ENCODE assay signal across 8 cellular contexts in the genomic region with DNA sequence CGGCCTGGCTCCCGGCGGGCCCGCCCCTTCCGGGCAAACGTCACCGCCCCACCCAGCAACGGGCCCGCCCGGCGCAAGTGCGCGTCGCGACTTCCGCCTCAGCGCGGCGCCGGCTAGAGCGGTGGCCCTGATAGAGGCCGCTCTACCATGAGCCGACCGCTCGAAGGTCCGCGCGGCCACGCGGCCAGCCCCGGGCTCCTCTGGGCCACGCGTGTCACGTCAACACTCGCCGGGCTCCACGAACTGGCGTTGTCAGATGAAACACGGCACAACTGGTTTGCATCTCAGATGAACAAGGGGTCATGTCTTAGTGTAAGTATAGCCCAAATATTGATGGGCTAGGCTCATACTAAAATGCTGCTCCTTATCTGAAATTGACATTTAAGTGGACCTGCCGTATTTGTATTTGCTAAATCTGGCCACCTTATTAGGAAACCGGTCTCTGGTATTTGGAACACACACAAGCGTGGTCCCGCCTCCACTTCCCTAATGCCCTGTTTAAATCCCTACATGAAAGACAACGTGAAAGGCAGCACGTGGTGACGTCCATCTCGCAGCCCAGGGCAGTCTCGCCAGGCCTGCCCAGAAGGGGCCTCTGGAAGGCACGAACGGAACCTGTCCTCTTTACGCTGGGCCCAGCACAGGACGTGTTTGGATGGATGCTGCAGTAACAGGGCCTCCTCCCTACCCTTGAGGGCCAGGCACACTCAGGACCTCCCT. TPM values are rescaled to one million over a fixed set of nuclear protein-coding genes. Genes with fewer than 3 reads are reported as not detected.
DNase-seq lines count a peak whose midpoint lies in the region; ATAC-seq and TF ChIP-seq lines count a peak whose summit lies in the region.

A gene (minus strand): TSS at position 31 of the 720 bp plus-strand sequence.

- H3K36me3 ChIP-seq in GM23248 (ENCODE audit: low read depth) (no peaks in the 10 kb centered on the region), Loucy (ENCODE audit: insufficient read depth, low read length) (no peaks in the 10 kb centered on the region), parathyroid adenoma (ENCODE audit: control insufficient read depth, insufficient read depth, low read length) (no peaks in the 10 kb centered on the region), tibial nerve (no peaks in the 10 kb centered on the region)

- TF ChIP-seq CTCF in Loucy (conservative IDR thresholded peaks at IDR 0.05; ENCODE audit: low read length) (no peak), parathyroid adenoma (IDR thresholded peaks at IDR 0.05) (no peak), tibial nerve (IDR thresholded peaks at IDR 0.05) (peak in 3 of 5 experiments; percentile 11 to 49 (median 43))

- in situ Hi-C loops in GM23248 (cut with MboI), result no loop called here

- intact Hi-C loops in Right ventricle myocardium superior (cut with DNase I), result no loop called here

- H2AFZ ChIP-seq in GM23248, result peak within 1 kb of the TSS; percentile 66
- peak within 1 kb of the TSS; percentile 99 for H2AFZ ChIP-seq in Loucy (ENCODE audit: low read length)
- H2AFZ ChIP-seq in parathyroid adenoma, result peak within 1 kb of the TSS; percentile 87

- peak; percentile 85 to 88 for TF ChIP-seq POLR2A in tibial nerve (IDR thresholded peaks at IDR 0.05)

- H3K9me3 Mint-ChIP-seq in activated naive CD8-positive, alpha-beta T cell treated with anti-CD3 and anti-CD28 coated beads, Interleukin-2, amount 10 ng/mL, durations not matched to agents 7 days and 5 days, result no peaks in the 10 kb centered on the region

- peak within 1 kb of the TSS; percentile 93 for H3K27ac ChIP-seq in GM23248
- peak within 1 kb of the TSS; percentile 77 for H3K27ac ChIP-seq in parathyroid adenoma
- H3K27ac ChIP-seq in tibial nerve, result peak within 1 kb of the TSS; percentile 84 to 99 (median 92)

- WGBS in GM23248 (ENCODE audit: low coverage in 1 of 2, low lambda C conversion rate in 2 of 2, missing lambda C conversion rate in 2 of 2), 2 experiments, result 1 to 2% methylated on average over 41 to 46 of the region's 52 CpGs
- 2 to 3% methylated on average over 15 to 40 of the region's 52 CpGs for WGBS in tibial nerve, 2 donors

- H3K4me1 ChIP-seq in GM23248 (ENCODE audit: insufficient read depth), result peaks cover 18% of the 10 kb centered on the region
- peaks cover 10% of the 10 kb centered on the region for H3K4me1 ChIP-seq in Loucy (ENCODE audit: insufficient read depth, low read length, poor library complexity, severe bottlenecking)
- H3K4me1 ChIP-seq in parathyroid adenoma, result peaks cover 10% of the 10 kb centered on the region
- peaks cover 4 to 50% (median 47%) of the 10 kb centered on the region in 4 donors for H3K4me1 ChIP-seq in tibial nerve

- peak within 1 kb of the TSS; percentile 85 for H3K4me3 ChIP-seq in GM23248
- peak within 1 kb of the TSS; percentile 96 for H3K4me3 ChIP-seq in Loucy (ENCODE audit: low read length, poor library complexity, severe bottlenecking)
- H3K4me3 ChIP-seq in parathyroid adenoma (ENCODE audit: low read depth, low read length), result peak within 1 kb of the TSS; percentile 70
- peak within 1 kb of the TSS; percentile 68 to 98 (median 74) for H3K4me3 ChIP-seq in tibial nerve

- ATAC-seq in activated naive CD8-positive, alpha-beta T cell treated with anti-CD3 and anti-CD28 coated beads, Interleukin-2, amount 10 ng/mL, durations not matched to agents 7 days and 5 days (ENCODE audit: low read depth), result peak; percentile 86
- ATAC-seq in Right ventricle myocardium superior (ENCODE audit: poor library complexity), result peak; percentile 98

- H3K9ac ChIP-seq in GM23248 (peak within 1 kb of the TSS; percentile 91), Loucy (ENCODE audit: low read depth, low read length, poor library complexity, severe bottlenecking) (peak within 1 kb of the TSS; percentile 87), parathyroid adenoma (peak within 1 kb of the TSS; percentile 61)

- H3K4me1 Mint-ChIP-seq in activated naive CD8-positive, alpha-beta T cell treated with anti-CD3 and anti-CD28 coated beads, Interleukin-2, amount 10 ng/mL, durations not matched to agents 7 days and 5 days, result peaks cover 25% of the 10 kb centered on the region

- peak; percentile 69 to 92 for TF ChIP-seq EP300 in tibial nerve (IDR thresholded peaks at IDR 0.05)

- H3K9me2 ChIP-seq in GM23248 (ENCODE audit: insufficient read depth) (no peaks in the 10 kb centered on the region), Loucy (replicated peaks; ENCODE audit: low read depth, low read length) (no peaks in the 10 kb centered on the region)

- H3K4me2 ChIP-seq in GM23248 (ENCODE audit: unreplicated experiment) (peak within 1 kb of the TSS; percentile 97), Loucy (ENCODE audit: low read depth, low read length, poor library complexity, severe bottlenecking) (peak within 1 kb of the TSS; percentile 95), parathyroid adenoma (ENCODE audit: low read length) (peak within 1 kb of the TSS; percentile 96)

- no peaks in the 10 kb centered on the region for H3K36me3 Mint-ChIP-seq in activated naive CD8-positive, alpha-beta T cell treated with anti-CD3 and anti-CD28 coated beads, Interleukin-2, amount 10 ng/mL, durations not matched to agents 7 days and 5 days

- H3K27me3 Mint-ChIP-seq in activated naive CD8-positive, alpha-beta T cell treated with anti-CD3 and anti-CD28 coated beads, Interleukin-2, amount 10 ng/mL, durations not matched to agents 7 days and 5 days, result no peaks in the 10 kb centered on the region

- H3K79me2 ChIP-seq in GM23248 (ENCODE audit: insufficient read depth) (peaks cover 58% of the 10 kb centered on the region), Loucy (ENCODE audit: insufficient read depth, low read length) (peaks cover 44% of the 10 kb centered on the region), parathyroid adenoma (peaks cover 34% of the 10 kb centered on the region)

- H3F3A ChIP-seq in GM23248 (ENCODE audit: insufficient read depth), result peaks cover 17% of the 10 kb centered on the region
- no peaks in the 10 kb centered on the region for H3F3A ChIP-seq in Loucy (ENCODE audit: low read depth)

- DNase-seq in Daoy (ENCODE audit: low read depth) (peak; percentile 90), GM23248 (peak; percentile 95), SKM-1 treated with dmso at 0.1 percent for 144 hours (lab: John Stamatoyannopoulos, UW; ENCODE audit: unreplicated experiment) (peak; percentile 58), Right ventricle myocardium superior (peak; percentile 90), tibial nerve (ENCODE audit: low spot score in 2 of 2) (peak; percentile 52 to 65)
- peak; percentile 91 for DNase-seq in activated naive CD8-positive, alpha-beta T cell treated with anti-CD3 and anti-CD28 coated beads, Interleukin-2, amount 10 ng/mL, durations not matched to agents 7 days and 5 days

- H3K27ac Mint-ChIP-seq in activated naive CD8-positive, alpha-beta T cell treated with anti-CD3 and anti-CD28 coated beads, Interleukin-2, amount 10 ng/mL, durations not matched to agents 7 days and 5 days, result peak within 1 kb of the TSS; percentile 92

- POLR2A ChIA-PET in activated naive CD8-positive, alpha-beta T cell treated with anti-CD3 and anti-CD28 coated beads, Interleukin-2, amount 10 ng/mL, durations not matched to agents 7 days and 5 days (lab: Charles Lee), result interaction anchor here (1.2 to 1.8 kb wide), 2 partner anchors 17 to 145 kb away, joined by 3 to 17 read pairs; a partner anchor contains a TSS

- H3K4me3 Mint-ChIP-seq in activated naive CD8-positive, alpha-beta T cell treated with anti-CD3 and anti-CD28 coated beads, Interleukin-2, amount 10 ng/mL, durations not matched to agents 7 days and 5 days, result peak within 1 kb of the TSS; percentile 93

- H4K20me1 ChIP-seq in GM23248 (ENCODE audit: insufficient read depth) (peaks cover 6% of the 10 kb centered on the region; the same call in 1 of the 2 replicates), Loucy (ENCODE audit: insufficient read depth, low read length, poor library complexity, severe bottlenecking) (peaks cover 17% of the 10 kb centered on the region)

- H3K9me3 ChIP-seq in GM23248 (ENCODE audit: low read depth) (no peaks in the 10 kb centered on the region), Loucy (ENCODE audit: insufficient read depth, low read depth, low read length) (no peaks in the 10 kb centered on the region), parathyroid adenoma (ENCODE audit: control insufficient read depth, low read length) (no peaks in the 10 kb centered on the region), tibial nerve (no peaks in the 10 kb centered on the region)

- H3K27me3 ChIP-seq in GM23248 (replicated peaks; ENCODE audit: insufficient read depth) (no peaks in the 10 kb centered on the region), Loucy (ENCODE audit: insufficient read depth, low read length, poor library complexity, severe bottlenecking) (no peaks in the 10 kb centered on the region), parathyroid adenoma (ENCODE audit: control insufficient read depth, insufficient read depth, low read length) (no peaks in the 10 kb centered on the region), tibial nerve (no peaks in the 10 kb centered on the region)

RNA-seq across cellular contexts. Expression of the gene that starts here (rescaled TPM):
- total RNA-seq in Daoy (2014; rRNA removed; shearing (Covaris generic)), result 19.8 and 21.6 TPM in 2 replicates
- 21.2 and 23.4 TPM in 2 replicates for total RNA-seq in GM23248 (2014; rRNA removed; shearing (Covaris generic))
- polyA plus RNA-seq in GM23248 (2016; fragmentation: Nextera tagmentation; extraction: Ambion mirVana), result 12.2 and 14.1 TPM in 2 replicates
- total RNA-seq in activated naive CD8-positive, alpha-beta T cell treated with anti-CD3 and anti-CD28 coated beads, Interleukin-2, amount 10 ng/mL, durations not matched to agents 7 days and 5 days, result 10 to 100 TPM; 67.8 to 77.1 TPM
- total RNA-seq in Right ventricle myocardium superior (17.2 TPM), tibial nerve (10 to 100 TPM; 37.0 to 83.1 (median 49.2) TPM)

Comparison
In these comparisons a context has a peak if more than half of its experiments do, and no peak if none do; other contexts are left out.
1. Peak in every context shown above with its lines: DNase-seq, ATAC-seq, H3K4me3 ChIP-seq and H3K27ac ChIP-seq.
2. CTCF ChIP-seq: peak in tibial nerve (3 of 5); none in Loucy (single experiment) and parathyroid adenoma (single experiment).